ENCODE assay signal across 18 cellular contexts in genomic region chr10:101263146-101263837, GRCh38. TPM values are rescaled to one million over a fixed set of nuclear protein-coding genes. Genes with fewer than 3 reads are reported as not detected.
"Had no signal": no experiment of that assay in that cellular context is flagged by ENCODE, and none has a peak within 500 bp of the region (broad histone marks: within the 10 kb centered on the region; RNA-seq: fewer than 3 reads in every experiment).

No MANE protein-coding gene starts in this region.

- H3K36me3 Mint-ChIP-seq: stimulated activated memory B cell treated with anti-CD40 and anti-IgM and Interleukin-4, amounts not matched to agents 10 μg/mL and 1 μg/mL and 100 μg/mL, for 72 hours had no signal

- H3K4me3 Mint-ChIP-seq: effector memory CD8-positive, alpha-beta T cell; stimulated activated memory B cell treated with anti-CD40 and anti-IgM and Interleukin-4, amounts not matched to agents 10 μg/mL and 1 μg/mL and 100 μg/mL, for 72 hours had no signal

- H3K9me3 Mint-ChIP-seq: effector memory CD8-positive, alpha-beta T cell; stimulated activated memory B cell treated with anti-CD40 and anti-IgM and Interleukin-4, amounts not matched to agents 10 μg/mL and 1 μg/mL and 100 μg/mL, for 72 hours had no signal

- H3K27ac ChIP-seq: epithelial cell of prostate, gastrocnemius medialis, heart right ventricle, tibial nerve had no signal

- ATAC-seq: activated CD4-positive, CD25-positive, alpha-beta regulatory T cell treated with anti-CD3 and anti-CD28 coated beads, Interleukin-2, amount 50 U/mL, for 24 hours; effector memory CD8-positive, alpha-beta T cell; gastrocnemius medialis; heart right ventricle; stimulated activated memory B cell treated with anti-CD40 and anti-IgM and Interleukin-4, amounts not matched to agents 10 μg/mL and 1 μg/mL and 100 μg/mL, for 72 hours had no signal

- H3K4me1 Mint-ChIP-seq: stimulated activated memory B cell treated with anti-CD40 and anti-IgM and Interleukin-4, amounts not matched to agents 10 μg/mL and 1 μg/mL and 100 μg/mL, for 72 hours had no signal

- H3K27ac Mint-ChIP-seq: stimulated activated memory B cell treated with anti-CD40 and anti-IgM and Interleukin-4, amounts not matched to agents 10 μg/mL and 1 μg/mL and 100 μg/mL, for 72 hours had no signal

- H3K9me3 ChIP-seq: gastrocnemius medialis had no signal

- H3K27me3 ChIP-seq: gastrocnemius medialis had no signal

- H3K36me3 ChIP-seq: gastrocnemius medialis, heart right ventricle, tibial nerve had no signal

- H3K4me3 ChIP-seq: gastrocnemius medialis, heart right ventricle, lung, tibial nerve had no signal

- DNase-seq: activated CD4-positive, alpha-beta T cell treated with anti-CD3 and anti-CD28 coated beads, Interleukin-2, amount 50 U/mL, for 4 hours; activated naive CD4-positive, alpha-beta T cell; activated T-cell treated with anti-CD3 and anti-CD28 coated beads for 4 hours; aorta; dermis blood vessel endothelial cell; effector memory CD8-positive, alpha-beta T cell; gastrocnemius medialis; heart right ventricle; left cardiac atrium; stimulated activated CD4-positive, alpha-beta T cell treated with anti-CD3 and anti-CD28 coated beads, Interleukin-2, amount 100 ng/mL, for 48 hours; T-helper 9 cell had no signal

- H3K4me1 ChIP-seq: gastrocnemius medialis, heart right ventricle, tibial nerve had no signal

RNA-seq across cellular contexts. Expression of gene LBX1, which starts 34.0 kb away (rescaled TPM):
- total RNA-seq: aorta, chondrocyte, dermis blood vessel endothelial cell, heart right ventricle, left cardiac atrium, subcutaneous adipose tissue had no signal
- polyA plus RNA-seq: aorta, heart right ventricle had no signal
